In genomic region chr3:71955549-71956373, GRCh38 we compare ENCODE assay signal across 8 cellular contexts.
DNase-seq lines count a peak whose midpoint lies in the region; ATAC-seq and TF ChIP-seq lines count a peak whose summit lies in the region.

No MANE protein-coding gene starts in this region.

- POLR2A ChIA-PET in RWPE1 (lab: Yijun Ruan, JAX; ENCODE audit: low non-redundant PET), result no interaction called here

- peak; percentile 49 for DNase-seq in activated CD4-positive, alpha-beta T cell treated with anti-CD3 and anti-CD28 coated beads for 48 hours
- DNase-seq in activated CD4-positive, alpha-beta T cell treated with anti-CD3 and anti-CD28 coated beads for 4 hours, result no peak
- DNase-seq in Kasumi-1 (lab: John Stamatoyannopoulos, UW) (peak; percentile 25 to 42), RWPE1 (ENCODE audit: low spot score) (peak; percentile 53), cerebellar cortex (ENCODE audit: low spot score) (peak; percentile 79), kidney glomerular epithelial cell (lab: John Stamatoyannopoulos, UW) (peak; percentile 72)
- DNase-seq in stimulated activated CD4-positive, alpha-beta T cell treated with anti-CD3 and anti-CD28 coated beads, Interleukin-4, amount 100 ng/mL, for 1 hour, result peak; percentile 21

- ATAC-seq in HG02938 (IDR thresholded peaks at IDR 0.05; ENCODE audit: unreplicated experiment), result no peak

- peak; percentile 84 for TF ChIP-seq CTCF in RWPE1 (conservative IDR thresholded peaks at IDR 0.05; ENCODE audit: low read depth)

- CTCF ChIA-PET in RWPE1 (lab: Yijun Ruan, JAX), result interaction anchor here (0.6 to 1.2 kb wide), 8 partner anchors 9 to 773 kb away, joined by 3 to 5 read pairs (median 4); no protein-coding TSS in a partner anchor

- no peak overlapping the region for H3K27ac ChIP-seq in RWPE1

Comparison
In these comparisons a context has a peak if more than half of its experiments do, and no peak if none do; other contexts are left out.
1. DNase-seq: peak in activated CD4-positive, alpha-beta T cell treated with anti-CD3 and anti-CD28 coated beads for 48 hours (single experiment), Kasumi-1 (2 of 2), RWPE1 (single experiment), cerebellar cortex (single experiment), kidney glomerular epithelial cell (single experiment) and stimulated activated CD4-positive, alpha-beta T cell treated with anti-CD3 and anti-CD28 coated beads, Interleukin-4, amount 100 ng/mL, for 1 hour (single experiment); none in activated CD4-positive, alpha-beta T cell treated with anti-CD3 and anti-CD28 coated beads for 4 hours (0 of 2).